In genomic region chr7:106126170-106126938, GRCh38 we compare ENCODE assay signal across 8 cellular contexts. TPM values are rescaled to one million over a fixed set of nuclear protein-coding genes. Genes with fewer than 3 reads are reported as not detected.
DNase-seq lines count a peak whose midpoint lies in the region; ATAC-seq and TF ChIP-seq lines count a peak whose summit lies in the region.

No MANE protein-coding gene starts in this region.

- DNase-seq in stimulated activated CD4-positive, alpha-beta T cell treated with anti-CD3 and anti-CD28 coated beads, Interleukin-15, amount 100 ng/mL, for 24 hours: peak; percentile 50
- DNase-seq in stimulated activated CD4-positive, alpha-beta T cell treated with anti-CD3 and anti-CD28 coated beads, Interleukin-4, amount 100 ng/mL, for 1 hour: no peak
- DNase-seq in fibroblast of peridontal ligament (ENCODE audit: extremely low read depth) (peak; percentile 36), ovary (no peak), hypothalamus (lab: John Stamatoyannopoulos, UW) (no peak)

- no peaks in the 10 kb centered on the region for H3K9me3 ChIP-seq in ovary

- WGBS in ovary, 3 donors: 51 to 56% (median 56%) methylated on average over 7 of the region's 7 CpGs

- H3K27me3 ChIP-seq in ovary: no peaks in the 10 kb centered on the region

- TF ChIP-seq CTCF in WI38 (IDR thresholded peaks at IDR 0.05; ENCODE audit: low read depth, low read length): no peak
- no peak for TF ChIP-seq CTCF in ovary (IDR thresholded peaks at IDR 0.05)

- no peak for ATAC-seq in GM21529 (IDR thresholded peaks at IDR 0.05; ENCODE audit: unreplicated experiment)
- no peak for ATAC-seq in GM18502 (IDR thresholded peaks at IDR 0.05; ENCODE audit: poor library complexity, unreplicated experiment)

- H3K4me3 ChIP-seq in WI38 (ENCODE audit: low read depth, low read length) (peak overlapping the region; percentile 17), ovary (no peak overlapping the region)

- H3K36me3 ChIP-seq in ovary: no peaks in the 10 kb centered on the region

- intact Hi-C loops in ovary (cut with DNase I): no loop called here

- no peak for TF ChIP-seq POLR2A in ovary (IDR thresholded peaks at IDR 0.05)

- H3K27ac ChIP-seq in ovary: no peak overlapping the region

- H3K4me1 ChIP-seq in ovary (ENCODE audit: insufficient read depth): peaks cover 7% of the 10 kb centered on the region

- no peak for TF ChIP-seq EP300 in ovary (IDR thresholded peaks at IDR 0.05)

RNA-seq across cellular contexts. Expression of gene SYPL1, which starts 14.2 kb away (rescaled TPM):
- total RNA-seq in ovary: 100 to 1,000 TPM in 1 of 7 donors, 10 to 100 TPM in 6; 71.5 to 107 (median 83.5) TPM
- polyA plus RNA-seq in ovary: 100 to 1,000 TPM in 1 of 2 donors, 10 to 100 TPM in 1; 73.8 to 127 TPM

Comparison
In these comparisons a context has a peak if more than half of its experiments do, and no peak if none do; other contexts are left out.
1. DNase-seq: peak in stimulated activated CD4-positive, alpha-beta T cell treated with anti-CD3 and anti-CD28 coated beads, Interleukin-15, amount 100 ng/mL, for 24 hours (single experiment) and fibroblast of peridontal ligament (single experiment); none in stimulated activated CD4-positive, alpha-beta T cell treated with anti-CD3 and anti-CD28 coated beads, Interleukin-4, amount 100 ng/mL, for 1 hour (single experiment), ovary (0 of 5) and hypothalamus (0 of 51).